In the genomic region with DNA sequence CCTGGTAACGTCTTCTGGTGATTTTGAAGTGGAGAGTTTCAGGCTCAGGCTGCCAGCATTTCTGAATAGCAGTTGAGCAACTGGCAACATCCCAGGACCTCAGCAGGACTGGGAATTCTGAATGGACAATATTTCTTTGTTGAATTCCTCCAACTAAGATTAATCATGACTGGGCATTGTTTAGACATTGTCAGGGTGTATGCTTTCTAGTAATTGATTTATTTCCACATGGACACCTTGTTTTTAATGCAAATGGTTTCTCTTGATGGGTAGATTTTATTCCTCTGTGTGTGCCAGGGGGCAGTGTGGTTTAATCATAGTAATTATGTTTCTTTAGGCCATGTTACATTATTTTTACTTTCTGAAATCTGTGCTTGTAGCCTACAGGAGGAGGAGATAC, we compare ENCODE assay signal across 13 cellular contexts.
DNase-seq lines count a peak whose midpoint lies in the region; ATAC-seq, FAIRE-seq and TF ChIP-seq lines count a peak whose summit lies in the region.
"Had no signal": no experiment of that assay in that cellular context is flagged by ENCODE, and none has a peak within 500 bp of the region (broad histone marks: within the 10 kb centered on the region; RNA-seq: fewer than 3 reads in every experiment).

No MANE protein-coding gene starts in this region.

- H3K27me3 Mint-ChIP-seq in astrocyte (ENCODE audit: low read depth, unreplicated experiment): no peaks in the 10 kb centered on the region
- H3K27me3 Mint-ChIP-seq: activated CD8-positive, alpha-beta T cell treated with anti-CD3 and anti-CD28 coated beads for 36 hours had no signal

- peaks cover 5% of the 10 kb centered on the region for H3K4me1 ChIP-seq in astrocyte (ENCODE audit: insufficient read depth, low read length)
- no peaks in the 10 kb centered on the region for H3K4me1 ChIP-seq in mucosa of descending colon (ENCODE audit: low read depth)

- H3K9me3 ChIP-seq in astrocyte (ENCODE audit: insufficient read depth, low read depth, low read length) (no peaks in the 10 kb centered on the region), mucosa of descending colon (no peaks in the 10 kb centered on the region)

- H3K36me3 Mint-ChIP-seq in astrocyte (ENCODE audit: low read depth, unreplicated experiment): no peaks in the 10 kb centered on the region
- H3K36me3 Mint-ChIP-seq: immature natural killer cell had no signal

- peak; percentile 99 for TF ChIP-seq EP300 in Ishikawa (IDR thresholded peaks at IDR 0.05; ENCODE audit: borderline replicate concordance)

- H2AFZ ChIP-seq in astrocyte (ENCODE audit: low read depth, low read length): peak overlapping the region; percentile 2

- no peak for ATAC-seq in GM21529 (IDR thresholded peaks at IDR 0.05; ENCODE audit: unreplicated experiment)
- ATAC-seq in mucosa of descending colon: no peak
- ATAC-seq in HG03354 (IDR thresholded peaks at IDR 0.05; ENCODE audit: poor library complexity, severe bottlenecking, unreplicated experiment): no peak
- ATAC-seq: activated CD8-positive, alpha-beta T cell treated with anti-CD3 and anti-CD28 coated beads for 36 hours had no signal

- H3K36me3 ChIP-seq in astrocyte (ENCODE audit: insufficient read depth, low read length): no peaks in the 10 kb centered on the region
- no peaks in the 10 kb centered on the region for H3K36me3 ChIP-seq in kidney epithelial cell (ENCODE audit: control insufficient read depth, insufficient read depth, low read length)
- H3K36me3 ChIP-seq in mucosa of descending colon (ENCODE audit: low read depth): no peaks in the 10 kb centered on the region

- H3K27ac ChIP-seq in astrocyte (ENCODE audit: low read depth, low read length) (no peak overlapping the region), substantia nigra (ENCODE audit: low read depth, low read length, poor library complexity, severe bottlenecking) (no peak overlapping the region)

- no peaks in the 10 kb centered on the region for H3K79me2 ChIP-seq in astrocyte (ENCODE audit: insufficient read depth, low read length)

- H3K4me2 ChIP-seq in astrocyte (ENCODE audit: low read length): peak overlapping the region; percentile 57

- no peaks in the 10 kb centered on the region for H3K27me3 ChIP-seq in astrocyte (ENCODE audit: insufficient read depth, low read length)
- no peaks in the 10 kb centered on the region for H3K27me3 ChIP-seq in kidney epithelial cell (ENCODE audit: control insufficient read depth, insufficient read depth, low read length)

- no peak overlapping the region for H3K9ac ChIP-seq in astrocyte (ENCODE audit: low read length)

- no peak overlapping the region for H3K4me3 Mint-ChIP-seq in astrocyte (ENCODE audit: unreplicated experiment)
- H3K4me3 Mint-ChIP-seq: activated CD8-positive, alpha-beta T cell treated with anti-CD3 and anti-CD28 coated beads for 36 hours; immature natural killer cell had no signal

- no peaks in the 10 kb centered on the region for H3K9me3 Mint-ChIP-seq in astrocyte (ENCODE audit: unreplicated experiment)
- H3K9me3 Mint-ChIP-seq: activated CD8-positive, alpha-beta T cell treated with anti-CD3 and anti-CD28 coated beads for 36 hours had no signal

- peak; percentile 76 for DNase-seq in astrocyte (ENCODE audit: low read depth)
- DNase-seq in kidney epithelial cell (ENCODE audit: low read depth): no peak
- peak in 31 of 49 donors; percentile 1 to 58 (median 17) for DNase-seq in substantia nigra (lab: John Stamatoyannopoulos, UW)
- no peak for DNase-seq in mucosa of descending colon
- DNase-seq: activated CD8-positive, alpha-beta T cell treated with anti-CD3 and anti-CD28 coated beads for 36 hours; activated gamma-delta T cell treated with Interleukin-2 at 50 U/mL for 16 hours; cerebellar nuclear complex; immature natural killer cell; NCI-H510A; T1000 had no signal

- no peak overlapping the region for H3K27ac Mint-ChIP-seq in astrocyte (ENCODE audit: unreplicated experiment)
- H3K27ac Mint-ChIP-seq: activated CD8-positive, alpha-beta T cell treated with anti-CD3 and anti-CD28 coated beads for 36 hours; immature natural killer cell had no signal

- TF ChIP-seq RAD21 in Ishikawa (IDR thresholded peaks at IDR 0.05; ENCODE audit: low read depth): peak; percentile 68

- FAIRE-seq in astrocyte (lab: Jason Lieb, UNC): no peak

- H3K4me3 ChIP-seq in astrocyte (ENCODE audit: insufficient read depth, low read depth, low read length) (no peak overlapping the region), kidney epithelial cell (ENCODE audit: low read depth, low read length) (no peak overlapping the region), mucosa of descending colon (no peak overlapping the region)

- H3K4me1 Mint-ChIP-seq in astrocyte (ENCODE audit: low read depth, unreplicated experiment): peaks cover 24% of the 10 kb centered on the region
- H3K4me1 Mint-ChIP-seq: immature natural killer cell had no signal

- no peaks in the 10 kb centered on the region for H4K20me1 ChIP-seq in astrocyte (ENCODE audit: insufficient read depth, low read length)

- intact Hi-C loops in mucosa of descending colon (cut with DNase I, micrococcal nuclease): no loop called here

- no peak for TF ChIP-seq CTCF in astrocyte (IDR thresholded peaks at IDR 0.05; ENCODE audit: insufficient read depth, low read depth, low read length)
- TF ChIP-seq CTCF in kidney epithelial cell (IDR thresholded peaks at IDR 0.05; ENCODE audit: insufficient read depth, low read length, poor library complexity, severe bottlenecking): peak; percentile 2
- TF ChIP-seq CTCF in mucosa of descending colon (IDR thresholded peaks at IDR 0.05): no peak

TF ChIP-seq in Ishikawa, 13 proteins besides CTCF, POLR2A, EP300 and RAD21:
- TF ChIP-seq TEAD4 (IDR thresholded peaks at IDR 0.05) (peak; percentile 99), TCF12 (IDR thresholded peaks at IDR 0.05; ENCODE audit: low read depth) (peak; percentile 98), CEBPB (IDR thresholded peaks at IDR 0.05) (peak; percentile 91), TAF1 (IDR thresholded peaks at IDR 0.05; ENCODE audit: low read depth) (0 out of 2 replicates have a peak, but pooled peaks have one; percentile 19), CREB1 (IDR thresholded peaks at IDR 0.05; ENCODE audit: low read depth) (no peak), ZBTB7A (IDR thresholded peaks at IDR 0.05; ENCODE audit: low read depth) (no peak), NFIC (IDR thresholded peaks at IDR 0.05) (peak; percentile 100), EGR1 (IDR thresholded peaks at IDR 0.05) (no peak), YY1 (IDR thresholded peaks at IDR 0.05; ENCODE audit: low read depth) (no peak), FOXM1 (IDR thresholded peaks at IDR 0.05; ENCODE audit: borderline replicate concordance, low read depth) (peak; percentile 99), REST (IDR thresholded peaks at IDR 0.05; ENCODE audit: low read depth) (peak; percentile 23; the same call in 1 of the 2 replicates), MAX (IDR thresholded peaks at IDR 0.05) (peak; percentile 64)
- TF ChIP-seq, protein P1, sequence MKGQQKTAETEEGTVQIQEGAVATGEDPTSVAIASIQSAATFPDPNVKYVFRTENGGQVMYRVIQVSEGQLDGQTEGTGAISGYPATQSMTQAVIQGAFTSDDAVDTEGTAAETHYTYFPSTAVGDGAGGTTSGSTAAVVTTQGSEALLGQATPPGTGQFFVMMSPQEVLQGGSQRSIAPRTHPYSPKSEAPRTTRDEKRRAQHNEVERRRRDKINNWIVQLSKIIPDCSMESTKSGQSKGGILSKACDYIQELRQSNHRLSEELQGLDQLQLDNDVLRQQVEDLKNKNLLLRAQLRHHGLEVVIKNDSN (IDR thresholded peaks at IDR 0.05): peak; percentile 34; the same call in 1 of the 2 replicates
TF ChIP-seq in Ishikawa: peak in this region for 9.

Comparison
In these comparisons a context has a peak if more than half of its experiments do, and no peak if none do; other contexts are left out.
1. DNase-seq: peak in astrocyte (single experiment) and substantia nigra (31 of 49); none in kidney epithelial cell (single experiment) and mucosa of descending colon (0 of 3).